21 cellular contexts compared by ENCODE assay signal in the genomic region with DNA sequence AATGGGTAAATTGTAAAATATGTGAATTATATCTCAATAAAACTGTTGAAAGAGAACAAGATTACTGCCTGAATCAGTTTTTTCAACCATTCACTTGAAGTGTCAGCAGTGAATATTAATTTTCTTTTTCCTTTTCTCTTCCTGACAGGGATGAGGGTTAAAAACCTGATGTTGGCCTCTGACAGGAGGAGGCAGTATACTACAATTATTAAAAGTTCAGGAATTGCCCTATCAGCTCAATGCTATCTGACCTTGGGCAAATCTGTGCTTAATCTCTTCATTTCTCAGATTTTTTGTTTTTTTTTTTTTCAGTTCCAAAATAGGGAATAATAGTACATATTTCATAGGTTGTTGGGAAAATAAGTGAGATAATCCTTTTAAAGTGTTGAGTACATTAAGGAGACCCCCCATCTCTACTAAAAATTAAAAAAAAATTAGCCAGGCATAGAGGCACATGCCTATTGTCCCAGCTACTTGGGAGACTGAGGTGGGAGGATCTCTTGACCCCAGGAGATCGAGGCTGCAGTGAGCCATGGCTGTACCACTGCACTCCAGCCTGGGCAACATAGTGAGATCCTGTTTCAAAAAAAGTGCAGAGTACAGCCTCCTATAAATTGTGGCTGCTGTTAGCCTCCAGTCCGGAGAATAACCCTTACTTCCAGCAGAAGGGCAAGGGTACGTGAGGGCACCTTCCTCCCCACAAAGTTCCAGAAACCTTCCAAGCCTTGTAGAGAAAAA. TPM values are rescaled to one million over a fixed set of nuclear protein-coding genes. Genes with fewer than 3 reads are reported as not detected.
A peak's percentile ranks its signal among the peaks of the same experiment; 100 is the strongest.
DNase-seq lines count a peak whose midpoint lies in the region; ATAC-seq, FAIRE-seq and TF ChIP-seq lines count a peak whose summit lies in the region.
"Had no signal": no experiment of that assay in that cellular context is flagged by ENCODE, and none has a peak within 500 bp of the region (broad histone marks: within the 10 kb centered on the region; RNA-seq: fewer than 3 reads in every experiment).

No MANE protein-coding gene starts in this region.

- H2BK5ac ChIP-seq in IMR-90 (ENCODE audit: low read depth, low read length, poor library complexity, severe bottlenecking) = no peak overlapping the region

- H3K9me1 ChIP-seq in IMR-90 (ENCODE audit: insufficient read depth, low read length) = peaks cover 4% of the 10 kb centered on the region; the same call in 1 of the 2 replicates

- ATAC-seq in IMR-90 (ENCODE audit: low read depth) = no peak
- no peak for ATAC-seq in HepG2
- no peak for ATAC-seq in HG02763 (IDR thresholded peaks at IDR 0.05; ENCODE audit: unreplicated experiment)

- CTCF ChIA-PET in IMR-90 (lab: Yijun Ruan, JAX) = no interaction called here
- CTCF ChIA-PET in HepG2 (lab: Yijun Ruan, JAX; ENCODE audit: low intra/inter-chr PET ratio, low total read pairs) = interaction anchor here (0.7 kb wide), 1 partner anchor 114 kb away, joined by 4 read pairs; no protein-coding TSS in a partner anchor

- DNase-seq in DMS53 treated with DMSO at 0.1 percent for 48 hours (lab: John Stamatoyannopoulos, UW; ENCODE audit: unreplicated experiment) (peak; percentile 2), IMR-90 (no peak), amniotic epithelial cell (ENCODE audit: low read depth) (peak; percentile 16), HepG2 (ENCODE audit: low spot score) (no peak), H4 (ENCODE audit: low spot score) (no peak), NCI-H1092 (lab: John Stamatoyannopoulos, UW) (no peak)
- no peak for DNase-seq in stimulated activated CD4-positive, alpha-beta T cell treated with anti-CD3 and anti-CD28 coated beads, Interleukin-1b, Interleukin-23, amount 100 ng/mL, for 48 hours
- DNase-seq: activated CD4-positive, alpha-beta T cell treated with anti-CD3 and anti-CD28 coated beads for 4 hours; activated naive CD8-positive, alpha-beta T cell treated with anti-CD3 and anti-CD28 coated beads, Interleukin-2, amount 10 ng/mL, durations not matched to agents 7 days and 5 days; activated T-cell treated with anti-CD3 and anti-CD28 coated beads, Interleukin-2, amount 50 U/mL, for 1 hour; BE2C; heart left ventricle; MG63; NCI-H2107; stomach; T-helper 9 cell; uterus had no signal

- in situ Hi-C loops in IMR-90 (cut with MboI; ENCODE audit: low sequenced_read_pairs) (no loop called here), HepG2 (cut with HindIII; ENCODE audit: extremely low pct_ligation_motif_present, low pct_unique_long_range_greater_than_20kb) (no loop called here)

- H3K9ac ChIP-seq in IMR-90 (ENCODE audit: low read depth, low read length) (no peak overlapping the region), HepG2 (ENCODE audit: insufficient read depth, low read depth, low read length) (no peak overlapping the region)

- H3K79me1 ChIP-seq in IMR-90 (ENCODE audit: low read depth in 1 of 2, low read length in 2 of 2) = peaks cover 28 to 48% of the 10 kb centered on the region in 2 experiments

- H3K4me1 ChIP-seq in IMR-90 (ENCODE audit: control insufficient read depth, insufficient read depth, low read length) = no peaks in the 10 kb centered on the region
- H3K4me1 ChIP-seq in HepG2 (ENCODE audit: insufficient read depth, low read length) = no peaks in the 10 kb centered on the region
- H3K4me1 ChIP-seq: BE2C, stomach, uterus had no signal

- H3K56ac ChIP-seq in IMR-90 (ENCODE audit: extremely low read depth, insufficient read depth, low read length) = no peak overlapping the region

- no peak overlapping the region for H2AK5ac ChIP-seq in IMR-90 (ENCODE audit: low read depth, low read length)

- TF ChIP-seq RAD21 in IMR-90 (IDR thresholded peaks at IDR 0.05; ENCODE audit: low read length) = peak; percentile 8; the same call in 1 of the 2 replicates
- no peak for TF ChIP-seq RAD21 in HepG2 (CRISPR knock-in tag; IDR thresholded peaks at IDR 0.05)

- H4K5ac ChIP-seq in IMR-90 (ENCODE audit: low read depth, low read length) = no peak overlapping the region

- H4K91ac ChIP-seq in IMR-90 (ENCODE audit: insufficient read depth, low read depth, low read length) = no peak overlapping the region

- intact Hi-C loops in IMR-90 (cut with micrococcal nuclease) = no loop called here
- intact Hi-C loops in HepG2 (cut with micrococcal nuclease; ENCODE audit: unreplicated experiment) = loop anchor here (10.0 kb wide), 3 partner anchors 97 to 423 kb away; a partner anchor contains a TSS

- H3K9me3 ChIP-seq in IMR-90 (ENCODE audit: control insufficient read depth, insufficient read depth, low read length) = no peaks in the 10 kb centered on the region
- H3K9me3 ChIP-seq in HepG2 (ENCODE audit: low read length) = no peaks in the 10 kb centered on the region
- H3K9me3 ChIP-seq: BE2C, heart left ventricle, stomach, uterus had no signal

- H4K20me1 ChIP-seq in IMR-90 (ENCODE audit: insufficient read depth, low read length) (peaks cover 12% of the 10 kb centered on the region; the same call in 1 of the 2 replicates), HepG2 (ENCODE audit: insufficient read depth, low read length) (0 out of 2 replicates have a peak, but pooled peaks cover 3% of the 10 kb centered on the region)

- H2AFZ ChIP-seq in IMR-90 (replicated peaks; ENCODE audit: low read length, poor library complexity) = no peak overlapping the region
- H2AFZ ChIP-seq in HepG2 (ENCODE audit: low read length) = no peak overlapping the region

- no peak overlapping the region for H2BK120ac ChIP-seq in IMR-90 (ENCODE audit: low read depth, low read length)

- BruUV-seq in IMR-90 (replicated peaks; lab: Mats Ljungman, UMichigan) (no TSS peak), HepG2 (replicated peaks; lab: Mats Ljungman, UMichigan) (no TSS peak)

- POLR2A ChIA-PET in IMR-90 (lab: Charles Lee; ENCODE audit: unreplicated experiment) (interaction anchor here (0.6 to 0.7 kb wide), 2 partner anchors 21 to 118 kb away, joined by 3 to 15 read pairs; no protein-coding TSS in a partner anchor), HepG2 (lab: Yijun Ruan, JAX) (no interaction called here)

- H3K36me3 ChIP-seq in IMR-90 (ENCODE audit: control insufficient read depth, insufficient read depth, low read length) (no peaks in the 10 kb centered on the region), HepG2 (replicated peaks in 1 of 2; ENCODE audit: control insufficient read depth in 1 of 2, insufficient read depth in 2 of 2, low read length in 2 of 2) (no peaks in the 10 kb centered on the region)
- H3K36me3 ChIP-seq: BE2C, heart left ventricle, MG63, stomach, uterus had no signal

- H3K4ac ChIP-seq in IMR-90 (ENCODE audit: low read depth, low read length) = no peak overlapping the region

- H3K27ac ChIP-seq in IMR-90 (ENCODE audit: insufficient read depth, low read length) (no peak overlapping the region), HepG2 (ENCODE audit: extremely low read length, insufficient read depth, low read length) (no peak overlapping the region)
- H3K27ac ChIP-seq: heart left ventricle, stomach, uterus had no signal

- no peak overlapping the region for H2BK15ac ChIP-seq in IMR-90 (ENCODE audit: low read depth, low read length)

- no peaks in the 10 kb centered on the region for H3K79me2 ChIP-seq in HepG2 (ENCODE audit: insufficient read depth, low read length)

- FAIRE-seq in HepG2 (lab: Jason Lieb, UNC) = no peak
- FAIRE-seq: endothelial cell of umbilical vein, GM12891 had no signal

- H4K8ac ChIP-seq in IMR-90 (ENCODE audit: low read depth in 2 of 2, low read length in 2 of 2) = no peak overlapping the region

- H3K14ac ChIP-seq in IMR-90 (replicated peaks; ENCODE audit: low read depth, low read length) = no peak overlapping the region

- no peak overlapping the region for H2AK9ac ChIP-seq in IMR-90 (replicated peaks; ENCODE audit: low read depth, low read length, poor library complexity)

- TF ChIP-seq CTCF in IMR-90 (conservative IDR thresholded peaks at IDR 0.05; ENCODE audit: low read depth, low read length) (0 out of 2 replicates have a peak, but pooled peaks have one; percentile 10), HepG2 (CRISPR knock-in tag; IDR thresholded peaks at IDR 0.05) (no peak)

- TF ChIP-seq EP300 in HepG2 (IDR thresholded peaks at IDR 0.05; ENCODE audit: low read depth in 2 of 2, low read length in 2 of 2) (no peak), HepG2 (CRISPR knock-in tag; IDR thresholded peaks at IDR 0.05; ENCODE audit: borderline replicate concordance) (no peak)

- H3K27me3 ChIP-seq in IMR-90 (ENCODE audit: control insufficient read depth, insufficient read depth, low read length) (no peaks in the 10 kb centered on the region), HepG2 (ENCODE audit: control insufficient read depth in 1 of 2, insufficient read depth in 2 of 2, low read length in 2 of 2) (no peaks in the 10 kb centered on the region)
- H3K27me3 ChIP-seq: BE2C, heart left ventricle, MG63, stomach, uterus had no signal

- dilution Hi-C loops in IMR-90 (cut with HindIII; ENCODE audit: low sequenced_read_pairs, unreplicated experiment) = no loop called here

- H3K4me2 ChIP-seq in IMR-90 (ENCODE audit: low read depth, low read length) (no peak overlapping the region), HepG2 (ENCODE audit: low read depth, low read length) (no peak overlapping the region)
- H3K4me2 ChIP-seq: smooth muscle cell had no signal

- H3K4me3 ChIP-seq in IMR-90 (ENCODE audit: insufficient read depth, low read depth, low read length) (no peak overlapping the region), HepG2 (replicated peaks in 1 of 3; ENCODE audit: insufficient read depth in 1 of 3, low read depth in 2 of 3, low read length in 3 of 3) (no peak overlapping the region)
- H3K4me3 ChIP-seq: heart left ventricle, MG63, smooth muscle cell, stomach, uterus had no signal

- no peak overlapping the region for H3K23ac ChIP-seq in IMR-90 (ENCODE audit: low read depth, low read length)

- WGBS in IMR-90 (ENCODE audit: extremely low coverage in 2 of 2, insufficient read length in 1 of 2), 2 experiments = 100% methylated on average over 1 of the region's 3 CpGs; no CpG with 5 or more reads in 1 of the 2 experiments
- WGBS in HepG2 (ENCODE audit: low lambda C conversion rate) = 97% methylated on average over 3 of the region's 3 CpGs

- H2BK20ac ChIP-seq in IMR-90 (ENCODE audit: low read depth, low read length) = no peak overlapping the region

- TF ChIP-seq POLR2A in IMR-90 (IDR thresholded peaks at IDR 0.05; ENCODE audit: low read depth, low read length) (no peak), HepG2 (IDR thresholded peaks at IDR 0.05; ENCODE audit: insufficient read depth in 1 of 2, low read depth in 2 of 2, low read length in 2 of 2) (no peak)

- no peak overlapping the region for H3K18ac ChIP-seq in IMR-90 (ENCODE audit: low read depth, low read length)

RNA-seq across cellular contexts. Expression of a gene that starts 48.8 kb away (rescaled TPM):
- total RNA-seq in IMR-90 (2012; rRNA removed) = 99.4 and 104 TPM in 2 replicates
- 43.8 and 50.7 TPM in 2 replicates for polyA plus RNA-seq in IMR-90 (2012; rRNA removed)
- 14.3 and 35.8 TPM in 2 replicates for polyA plus RNA-seq in IMR-90 (2012; cell fraction: cytosol; rRNA removed)
- 14.1 and 56.8 TPM in 2 replicates for polyA plus RNA-seq in IMR-90 (2012; cell fraction: nucleus; rRNA removed; ENCODE audit: low replicate concordance)
- 22.7 and 25.6 TPM in 2 replicates for total RNA-seq in HepG2 (2016; rRNA removed; fragmentation: Illumina TruSeq; extraction: Trizol)
- total RNA-seq in HepG2 (2016; cell fraction: cytosol; rRNA removed; fragmentation: Illumina TruSeq; extraction: Trizol; ENCODE audit: low read depth) = 1.0 and 1.4 TPM in 2 replicates
- total RNA-seq in HepG2 (2016; cell fraction: insoluble cytoplasmic fraction; rRNA removed; fragmentation: Illumina TruSeq; extraction: Trizol) = 20.8 and 25.6 TPM in 2 replicates
- total RNA-seq in HepG2 (2016; cell fraction: membrane; rRNA removed; fragmentation: Illumina TruSeq; extraction: Trizol) = 5.2 and 7.4 TPM in 2 replicates
- total RNA-seq in HepG2 (2016; cell fraction: nucleus; rRNA removed; fragmentation: Illumina TruSeq; extraction: Trizol) = 14.3 and 15.2 TPM in 2 replicates
- 50.3 and 51.3 TPM in 2 replicates for polyA plus RNA-seq in HepG2 (2011; rRNA removed)
- 24.6 and 38.2 TPM in 2 replicates for polyA plus RNA-seq in HepG2 (2011; cell fraction: cytosol; rRNA removed)
- polyA plus RNA-seq in HepG2 (2011; cell fraction: nucleus; rRNA removed) = 51.2 and 70.4 TPM in 2 replicates
- polyA plus RNA-seq in HepG2 (2012) = 34.4 and 35.4 TPM in 2 replicates
- polyA plus RNA-seq in HepG2 (2016; cell fraction: cytosol; fragmentation: Illumina TruSeq; extraction: Trizol; ENCODE audit: low read depth) = 2.4 and 2.5 TPM in 2 replicates
- 24.9 and 32.9 TPM in 2 replicates for polyA plus RNA-seq in HepG2 (2016; cell fraction: insoluble cytoplasmic fraction; fragmentation: Illumina TruSeq; extraction: Trizol; ENCODE audit: low read depth)
- polyA plus RNA-seq in HepG2 (2016; cell fraction: membrane; fragmentation: Illumina TruSeq; extraction: Trizol; ENCODE audit: low read depth) = 7.1 and 7.9 TPM in 2 replicates
- polyA plus RNA-seq in HepG2 (2016; cell fraction: nucleus; fragmentation: Illumina TruSeq; extraction: Trizol; ENCODE audit: insufficient read depth, low read depth) = 20.8 and 29.6 TPM in 2 replicates
- polyA minus RNA-seq in HepG2 (2011; rRNA and poly(A)+ RNA removed; ENCODE audit: low replicate concordance) = 53.2 and 117 TPM in 2 replicates
- polyA minus RNA-seq in HepG2 (2011; cell fraction: cytosol; rRNA and poly(A)+ RNA removed) = 26.8 and 39.3 TPM in 2 replicates
- polyA minus RNA-seq in HepG2 (2011; cell fraction: nucleus; rRNA and poly(A)+ RNA removed) = 23.8 and 32.2 TPM in 2 replicates
- total RNA-seq in H4 (2014; rRNA removed; shearing (Covaris generic)) = 31.7 and 60.7 TPM in 2 replicates

Comparison
In these comparisons a context has a peak if more than half of its experiments do, and no peak if none do; other contexts are left out.
1. DNase-seq: peak in DMS53 treated with DMSO at 0.1 percent for 48 hours (single experiment) and amniotic epithelial cell (single experiment); none in IMR-90 (single experiment), HepG2 (single experiment), H4 (single experiment), NCI-H1092 (single experiment) and stimulated activated CD4-positive, alpha-beta T cell treated with anti-CD3 and anti-CD28 coated beads, Interleukin-1b, Interleukin-23, amount 100 ng/mL, for 48 hours (single experiment).